ENCODE assay signal across 20 cellular contexts in genomic region chr9:115104908-115105307, GRCh38. TPM values are rescaled to one million over a fixed set of nuclear protein-coding genes. Genes with fewer than 3 reads are reported as not detected.
DNase-seq lines count a peak whose midpoint lies in the region; ATAC-seq and TF ChIP-seq lines count a peak whose summit lies in the region.
"Had no signal": no experiment of that assay in that cellular context is flagged by ENCODE, and none has a peak within 500 bp of the region (broad histone marks: within the 10 kb centered on the region; RNA-seq: fewer than 3 reads in every experiment).

No MANE protein-coding gene starts in this region.

- no peak overlapping the region for H3K4me3 ChIP-seq in retinal pigment epithelial cell (ENCODE audit: low read length)
- H3K4me3 ChIP-seq: BLaER1, right atrium auricular region, upper lobe of left lung had no signal

- DNase-seq in COLO829 (ENCODE audit: low spot score): peak; percentile 43
- DNase-seq in NCI-H748 treated with DMSO at 0.1 percent for 48 hours (lab: John Stamatoyannopoulos, UW): peak; percentile 8
- no peak for DNase-seq in epithelial cell of prostate (ENCODE audit: low read depth, low spot score)
- DNase-seq in retinal pigment epithelial cell (ENCODE audit: low read depth): peak; percentile 57
- no peak for DNase-seq in cerebellum (ENCODE audit: low spot score)
- DNase-seq in hippocampal formation (lab: John Stamatoyannopoulos, UW): no peak
- DNase-seq: activated B cell treated with CpG ODN at 0.5 μM for 24 hours; activated gamma-delta T cell treated with Interleukin-2 at 50 U/mL for 16 hours; foreskin melanocyte; NCI-H146; NCI-H446 treated with DMSO at 0.1 percent for 48 hours; nephron progenitor cell; stimulated activated CD4-positive, alpha-beta T cell treated with anti-CD3 and anti-CD28 coated beads, Interleukin-4, amount 100 ng/mL, for 1 hour; upper lobe of left lung had no signal

- TF ChIP-seq CTCF in retinal pigment epithelial cell (conservative IDR thresholded peaks at IDR 0.05; ENCODE audit: low read depth, low read length): no peak

- ATAC-seq in GM19351 (IDR thresholded peaks at IDR 0.05; ENCODE audit: unreplicated experiment): no peak
- no peak for ATAC-seq in GM18517 (IDR thresholded peaks at IDR 0.05; ENCODE audit: unreplicated experiment)

- H3K27ac ChIP-seq in epithelial cell of prostate: peak overlapping the region; percentile 71
- H3K27ac ChIP-seq: BLaER1, HL-60, right atrium auricular region had no signal

RNA-seq across cellular contexts. Expression of gene TNC, which starts 13.0 kb away (rescaled TPM):
- 133 TPM for total RNA-seq in cerebellum
- total RNA-seq: activated B cell treated with CpG ODN at 0.5 μM for 24 hours, G401 had no signal

Comparison
In these comparisons a context has a peak if more than half of its experiments do, and no peak if none do; other contexts are left out.
1. DNase-seq: peak in COLO829 (single experiment), NCI-H748 treated with DMSO at 0.1 percent for 48 hours (single experiment) and retinal pigment epithelial cell (single experiment); none in epithelial cell of prostate (single experiment), cerebellum (single experiment) and hippocampal formation (0 of 2).